Comparison of ENCODE assay signal across 8 cellular contexts in the genomic region with DNA sequence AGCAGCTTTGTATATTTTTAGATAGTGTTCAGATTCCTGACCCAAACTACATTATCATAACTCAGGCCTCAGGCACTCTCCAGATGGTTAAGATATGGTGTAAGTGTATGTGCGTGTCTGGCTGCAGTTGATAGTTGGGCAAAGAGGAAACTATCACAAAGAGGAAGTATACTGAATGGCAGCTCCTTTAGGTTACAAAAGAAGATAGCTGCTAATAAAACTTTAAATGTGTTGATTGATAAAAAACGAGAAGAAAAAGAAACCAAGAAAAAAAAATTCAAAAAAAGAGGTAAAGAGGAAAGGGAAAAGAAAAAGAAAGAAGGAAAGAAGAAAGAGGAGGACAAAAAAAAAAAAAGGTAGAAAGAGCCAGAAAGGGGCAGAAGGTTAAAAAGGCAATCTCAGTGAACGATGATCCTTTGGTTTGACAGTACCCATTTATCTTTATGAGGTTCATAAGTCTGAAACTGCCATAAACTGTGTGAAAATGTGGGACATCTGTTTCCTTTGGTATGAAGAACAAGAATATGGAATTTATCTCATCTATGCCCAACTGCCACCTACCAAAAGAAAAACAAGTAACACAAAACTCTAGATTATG. TPM values are rescaled to one million over a fixed set of nuclear protein-coding genes. Genes with fewer than 3 reads are reported as not detected.
DNase-seq lines count a peak whose midpoint lies in the region; ATAC-seq and TF ChIP-seq lines count a peak whose summit lies in the region.

No MANE protein-coding gene starts in this region.

- no peaks in the 10 kb centered on the region for H3K9me3 ChIP-seq in PC-9 (ENCODE audit: insufficient read depth, low read depth)
- H3K9me3 ChIP-seq in CD4-positive, alpha-beta T cell (ENCODE audit: control insufficient read depth, low read length) = no peaks in the 10 kb centered on the region

- H3K79me2 ChIP-seq in PC-9 (ENCODE audit: low read depth) = peaks cover 13% of the 10 kb centered on the region; the same call in 1 of the 2 replicates

- no peak overlapping the region for H3K27ac ChIP-seq in PC-9
- no peak overlapping the region for H3K27ac ChIP-seq in CD4-positive, alpha-beta T cell (ENCODE audit: low read depth, low read length)

- H3K4me3 ChIP-seq in PC-9 = no peak overlapping the region

- H3F3A ChIP-seq in PC-9 (ENCODE audit: insufficient read depth, low read depth) = no peaks in the 10 kb centered on the region

- no peak overlapping the region for H3K4me3 Mint-ChIP-seq in CD4-positive, alpha-beta T cell

- H3K4me1 Mint-ChIP-seq in CD4-positive, alpha-beta T cell (ENCODE audit: low read depth) = peaks cover 46% of the 10 kb centered on the region

- no peaks in the 10 kb centered on the region for H3K9me3 Mint-ChIP-seq in CD4-positive, alpha-beta T cell

- DNase-seq in COLO829 (ENCODE audit: low spot score) (peak; percentile 74), NAMALWA (ENCODE audit: low spot score) (peak; percentile 81), fibroblast of peridontal ligament (ENCODE audit: extremely low read depth) (peak; percentile 95), D341Med (ENCODE audit: low spot score) (no peak), PC-9 (no peak)
- no peak for DNase-seq in stimulated activated CD4-positive, alpha-beta T cell treated with anti-CD3 and anti-CD28 coated beads, Interleukin-2, amount 100 ng/mL, for 24 hours
- no peak for DNase-seq in CD4-positive, alpha-beta T cell

- no peaks in the 10 kb centered on the region for H4K20me1 ChIP-seq in PC-9 (ENCODE audit: insufficient read depth)

- H3K27ac Mint-ChIP-seq in CD4-positive, alpha-beta T cell = no peak overlapping the region

- H3K4me1 ChIP-seq in PC-9 (replicated peaks; ENCODE audit: insufficient read depth) = no peaks in the 10 kb centered on the region

- no peaks in the 10 kb centered on the region for H3K27me3 ChIP-seq in PC-9 (ENCODE audit: insufficient read depth, low read depth)
- H3K27me3 ChIP-seq in CD4-positive, alpha-beta T cell (ENCODE audit: control insufficient read depth, insufficient read depth, low read length) = no peaks in the 10 kb centered on the region

- intact Hi-C loops in PC-9 (cut with micrococcal nuclease; ENCODE audit: unreplicated experiment) = no loop called here
- intact Hi-C loops in CD4-positive, alpha-beta T cell (cut with DNase I, micrococcal nuclease) = no loop called here

- no peak for TF ChIP-seq CTCF in PC-9 (conservative IDR thresholded peaks at IDR 0.05)
- no peak for TF ChIP-seq CTCF in CD4-positive, alpha-beta T cell (IDR thresholded peaks at IDR 0.05)

- H2AFZ ChIP-seq in PC-9 = no peak overlapping the region

- peak; percentile 85 for ATAC-seq in GM21576 (IDR thresholded peaks at IDR 0.05; ENCODE audit: unreplicated experiment)
- ATAC-seq in CD4-positive, alpha-beta T cell (ENCODE audit: poor library complexity) = no peak

- H3K9me2 ChIP-seq in PC-9 (ENCODE audit: insufficient read depth) = no peaks in the 10 kb centered on the region

- no TSS peak for BruUV-seq in PC-9 (replicated peaks; lab: Mats Ljungman, UMichigan)

- H3K4me2 ChIP-seq in PC-9 = no peak overlapping the region

- H3K36me3 Mint-ChIP-seq in CD4-positive, alpha-beta T cell (ENCODE audit: low read depth) = peaks cover 47% of the 10 kb centered on the region

- no peaks in the 10 kb centered on the region for H3K36me3 ChIP-seq in PC-9 (ENCODE audit: low read depth)

- H3K27me3 Mint-ChIP-seq in CD4-positive, alpha-beta T cell = no peaks in the 10 kb centered on the region

- POLR2A ChIA-PET in PC-9 (lab: Charles Lee; ENCODE audit: unreplicated experiment) = no interaction called here
- POLR2A ChIA-PET in CD4-positive, alpha-beta T cell (lab: Charles Lee) = interaction anchor here (0.6 kb wide), 1 partner anchor 1178 kb away, joined by 5 read pairs; no protein-coding TSS in a partner anchor

- CTCF ChIA-PET in PC-9 (lab: Charles Lee) = no interaction called here
- CTCF ChIA-PET in CD4-positive, alpha-beta T cell (lab: Charles Lee) = no interaction called here

RNA-seq across cellular contexts. Expression of gene TAOK3, which starts 42.2 kb away (rescaled TPM):
- total RNA-seq in PC-9 (2021) = 55.8 and 60.5 TPM in 2 replicates
- 10 to 100 TPM; 53.5 to 56.6 TPM for total RNA-seq in CD4-positive, alpha-beta T cell

RNA-seq across cellular contexts. Expression of gene SUDS3, which starts 45.8 kb away (rescaled TPM):
- total RNA-seq in PC-9 (2021) = 50.7 and 64.8 TPM in 2 replicates
- total RNA-seq in CD4-positive, alpha-beta T cell = 10 to 100 TPM; 17.5 to 22.0 TPM

Comparison
In these comparisons a context has a peak if more than half of its experiments do, and no peak if none do; other contexts are left out.
1. DNase-seq: peak in COLO829 (single experiment), NAMALWA (single experiment) and fibroblast of peridontal ligament (single experiment); none in stimulated activated CD4-positive, alpha-beta T cell treated with anti-CD3 and anti-CD28 coated beads, Interleukin-2, amount 100 ng/mL, for 24 hours (0 of 2), D341Med (single experiment), PC-9 (0 of 2) and CD4-positive, alpha-beta T cell (0 of 10).